ENCODE assay signal across 20 cellular contexts in the genomic region with DNA sequence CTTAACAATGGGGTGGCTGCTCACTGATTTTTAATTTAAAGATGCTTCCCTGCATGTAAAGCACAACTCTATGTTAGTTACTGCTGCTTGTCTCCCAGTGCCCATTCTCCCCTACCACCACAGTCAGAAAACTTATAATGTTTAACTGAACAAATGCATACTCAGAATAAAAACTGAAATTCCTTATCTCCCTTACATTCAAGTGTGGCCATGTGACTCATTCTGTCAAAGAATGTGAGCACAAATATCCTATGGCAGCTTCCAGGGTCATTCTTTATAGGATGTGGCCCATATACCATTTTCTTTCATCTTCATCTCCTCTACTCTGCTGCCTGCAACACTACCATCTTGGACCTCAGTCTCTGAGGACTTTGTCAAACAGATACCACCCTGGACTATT.
DNase-seq lines count a peak whose midpoint lies in the region; ATAC-seq and TF ChIP-seq lines count a peak whose summit lies in the region.
"Had no signal": no experiment of that assay in that cellular context is flagged by ENCODE, and none has a peak within 500 bp of the region (broad histone marks: within the 10 kb centered on the region; RNA-seq: fewer than 3 reads in every experiment).

No MANE protein-coding gene starts in this region.

- H3K27ac ChIP-seq in IMR-90 (ENCODE audit: insufficient read depth, low read length) (no peak overlapping the region), brain microvascular endothelial cell (no peak overlapping the region)
- H3K27ac ChIP-seq: 22Rv1, BLaER1, C4-2B had no signal

- no peak overlapping the region for H3K4ac ChIP-seq in IMR-90 (ENCODE audit: low read depth, low read length)

- H2AFZ ChIP-seq in IMR-90 (replicated peaks; ENCODE audit: low read length, poor library complexity), result no peak overlapping the region

- POLR2A ChIA-PET in IMR-90 (lab: Charles Lee; ENCODE audit: unreplicated experiment), result no interaction called here

- H4K8ac ChIP-seq in IMR-90 (ENCODE audit: low read depth in 2 of 2, low read length in 2 of 2), result no peak overlapping the region

- H3K9me1 ChIP-seq in IMR-90 (ENCODE audit: insufficient read depth, low read length), result 0 out of 2 replicates have a peak, but pooled peaks cover 2% of the 10 kb centered on the region

- H3K14ac ChIP-seq in IMR-90 (replicated peaks; ENCODE audit: low read depth, low read length), result 0 out of 2 replicates have a peak overlapping the region, but pooled peaks have one; percentile 55

- H2AK9ac ChIP-seq in IMR-90 (replicated peaks; ENCODE audit: low read depth, low read length, poor library complexity), result no peak overlapping the region

- intact Hi-C loops in IMR-90 (cut with micrococcal nuclease), result no loop called here

- H3K36me3 ChIP-seq in IMR-90 (ENCODE audit: control insufficient read depth, insufficient read depth, low read length) (no peaks in the 10 kb centered on the region), brain microvascular endothelial cell (replicated peaks) (no peaks in the 10 kb centered on the region)
- H3K36me3 ChIP-seq: BLaER1, HAP-1 had no signal

- H3K9me3 ChIP-seq in IMR-90 (ENCODE audit: control insufficient read depth, insufficient read depth, low read length), result no peaks in the 10 kb centered on the region
- H3K9me3 ChIP-seq: BLaER1, Caco-2 had no signal

- H2BK20ac ChIP-seq in IMR-90 (ENCODE audit: low read depth, low read length), result no peak overlapping the region

- H3K4me1 ChIP-seq in IMR-90 (ENCODE audit: control insufficient read depth, insufficient read depth, low read length), result no peaks in the 10 kb centered on the region
- H3K4me1 ChIP-seq: BLaER1, Caco-2, HAP-1 had no signal

- no peak for TF ChIP-seq POLR2A in IMR-90 (IDR thresholded peaks at IDR 0.05; ENCODE audit: low read depth, low read length)

- H2BK120ac ChIP-seq in IMR-90 (ENCODE audit: low read depth, low read length), result no peak overlapping the region

- no peak overlapping the region for H2BK5ac ChIP-seq in IMR-90 (ENCODE audit: low read depth, low read length, poor library complexity, severe bottlenecking)

- dilution Hi-C loops in IMR-90 (cut with HindIII; ENCODE audit: low sequenced_read_pairs, unreplicated experiment), result no loop called here

- no peak for TF ChIP-seq CTCF in IMR-90 (conservative IDR thresholded peaks at IDR 0.05; ENCODE audit: low read depth, low read length)
- no peak for TF ChIP-seq CTCF in brain microvascular endothelial cell (IDR thresholded peaks at IDR 0.05; ENCODE audit: low read depth, low read length, missing control alignments)

- H2BK15ac ChIP-seq in IMR-90 (ENCODE audit: low read depth, low read length), result no peak overlapping the region

- H3K79me1 ChIP-seq in IMR-90 (ENCODE audit: low read depth in 1 of 2, low read length in 2 of 2), result no peaks in the 10 kb centered on the region

- TF ChIP-seq RAD21 in IMR-90 (IDR thresholded peaks at IDR 0.05; ENCODE audit: low read length), result no peak

- H4K20me1 ChIP-seq in IMR-90 (ENCODE audit: insufficient read depth, low read length), result no peaks in the 10 kb centered on the region
- H4K20me1 ChIP-seq: BLaER1 had no signal

- CTCF ChIA-PET in IMR-90 (lab: Yijun Ruan, JAX), result no interaction called here

- no peak overlapping the region for H4K91ac ChIP-seq in IMR-90 (ENCODE audit: insufficient read depth, low read depth, low read length)

- H3K27me3 ChIP-seq in IMR-90 (ENCODE audit: control insufficient read depth, insufficient read depth, low read length) (no peaks in the 10 kb centered on the region), brain microvascular endothelial cell (replicated peaks) (no peaks in the 10 kb centered on the region)
- H3K27me3 ChIP-seq: BLaER1 had no signal

- ATAC-seq in IMR-90 (ENCODE audit: low read depth), result peak; percentile 48
- no peak for ATAC-seq in GM19452 (IDR thresholded peaks at IDR 0.05; ENCODE audit: unreplicated experiment)
- ATAC-seq in GM21360 (IDR thresholded peaks at IDR 0.05; ENCODE audit: unreplicated experiment), result no peak
- ATAC-seq: CD8-positive, alpha-beta T cell; GM12878 had no signal

- no peak overlapping the region for H4K5ac ChIP-seq in IMR-90 (ENCODE audit: low read depth, low read length)

- in situ Hi-C loops in IMR-90 (cut with MboI; ENCODE audit: low sequenced_read_pairs) (no loop called here), brain microvascular endothelial cell (cut with HindIII; ENCODE audit: low pct_ligation_motif_present, low sequenced_read_pairs) (no loop called here)

- H3K4me3 ChIP-seq in IMR-90 (ENCODE audit: insufficient read depth, low read depth, low read length), result no peak overlapping the region
- no peak overlapping the region for H3K4me3 ChIP-seq in brain microvascular endothelial cell (ENCODE audit: low read depth, low read length)
- H3K4me3 ChIP-seq: BLaER1, GM12878, HAP-1 had no signal

- H2AK5ac ChIP-seq in IMR-90 (ENCODE audit: low read depth, low read length), result no peak overlapping the region

- BruUV-seq in IMR-90 (replicated peaks; lab: Mats Ljungman, UMichigan), result no TSS peak

- H3K56ac ChIP-seq in IMR-90 (ENCODE audit: extremely low read depth, insufficient read depth, low read length), result no peak overlapping the region

- no peak overlapping the region for H3K9ac ChIP-seq in IMR-90 (ENCODE audit: low read depth, low read length)
- H3K9ac ChIP-seq: BLaER1 had no signal

- DNase-seq in EH (ENCODE audit: low read depth) (peak; percentile 24), IMR-90 (peak; percentile 15), brain microvascular endothelial cell (peak; percentile 25), glomerular visceral epithelial cell (ENCODE audit: extremely low spot score) (peak; percentile 2)
- no peak for DNase-seq in stimulated activated CD4-positive, alpha-beta T cell treated with anti-CD3 and anti-CD28 coated beads, Interleukin-15, amount 100 ng/mL, for 24 hours
- no peak for DNase-seq in activated CD8-positive, alpha-beta memory T cell treated with anti-CD3 and anti-CD28 coated beads, Interleukin-2, amount 50 U/mL, for 48 hours
- DNase-seq: Caco-2; CD4-positive, CD25-positive, alpha-beta regulatory T cell; CD8-positive, alpha-beta T cell; DMS153; GDM1; GOT3; HFFc6 had no signal

- no peak overlapping the region for H3K23ac ChIP-seq in IMR-90 (ENCODE audit: low read depth, low read length)

- H3K4me2 ChIP-seq in IMR-90 (ENCODE audit: low read depth, low read length), result no peak overlapping the region
- H3K4me2 ChIP-seq: BLaER1 had no signal

- no peak overlapping the region for H3K18ac ChIP-seq in IMR-90 (ENCODE audit: low read depth, low read length)

TF ChIP-seq in IMR-90, 13 proteins besides CTCF, POLR2A, EP300 and RAD21:
- TF ChIP-seq CEBPB (IDR thresholded peaks at IDR 0.05; ENCODE audit: low read depth, low read length) (no peak), NFE2L2 (IDR thresholded peaks at IDR 0.05; ENCODE audit: low read depth, low read length) (no peak)
- TF ChIP-seq, protein P1, sequence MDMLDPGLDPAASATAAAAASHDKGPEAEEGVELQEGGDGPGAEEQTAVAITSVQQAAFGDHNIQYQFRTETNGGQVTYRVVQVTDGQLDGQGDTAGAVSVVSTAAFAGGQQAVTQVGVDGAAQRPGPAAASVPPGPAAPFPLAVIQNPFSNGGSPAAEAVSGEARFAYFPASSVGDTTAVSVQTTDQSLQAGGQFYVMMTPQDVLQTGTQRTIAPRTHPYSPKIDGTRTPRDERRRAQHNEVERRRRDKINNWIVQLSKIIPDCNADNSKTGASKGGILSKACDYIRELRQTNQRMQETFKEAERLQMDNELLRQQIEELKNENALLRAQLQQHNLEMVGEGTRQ (IDR thresholded peaks at IDR 0.05; ENCODE audit: low read depth, low read length), result 0 out of 2 replicates have a peak, but pooled peaks have one; percentile 35
TF ChIP-seq in IMR-90: peak in this region for 1.

Comparison
In these comparisons a context has a peak if more than half of its experiments do, and no peak if none do; other contexts are left out.
1. DNase-seq: peak in EH (single experiment), IMR-90 (single experiment), brain microvascular endothelial cell (single experiment) and glomerular visceral epithelial cell (single experiment); none in stimulated activated CD4-positive, alpha-beta T cell treated with anti-CD3 and anti-CD28 coated beads, Interleukin-15, amount 100 ng/mL, for 24 hours (single experiment) and activated CD8-positive, alpha-beta memory T cell treated with anti-CD3 and anti-CD28 coated beads, Interleukin-2, amount 50 U/mL, for 48 hours (single experiment).